In genomic region chr5:62592558-62592957, GRCh38 we compare ENCODE assay signal across 17 cellular contexts.
"Had no signal": no experiment of that assay in that cellular context is flagged by ENCODE, and none has a peak within 500 bp of the region (broad histone marks: within the 10 kb centered on the region; RNA-seq: fewer than 3 reads in every experiment).

No MANE protein-coding gene starts in this region.

- H3K4me1 ChIP-seq: ascending aorta had no signal

- H3K27me3 ChIP-seq: ascending aorta, cardiac muscle cell, heart left ventricle had no signal

- ATAC-seq: activated CD4-positive, alpha-beta T cell treated with anti-CD3 and anti-CD28 coated beads for 36 hours; activated CD8-positive, alpha-beta T cell treated with anti-CD3 and anti-CD28 coated beads for 36 hours; activated naive CD8-positive, alpha-beta T cell treated with anti-CD3 and anti-CD28 coated beads, Interleukin-2, amount 50 U/mL, for 24 hours; activated T-cell treated with anti-CD3 and anti-CD28 coated beads, Interleukin-2, amount 50 U/mL, for 72 hours; heart left ventricle; left lobe of liver had no signal

- H3K9me3 Mint-ChIP-seq: activated CD8-positive, alpha-beta T cell treated with anti-CD3 and anti-CD28 coated beads for 36 hours; activated naive CD8-positive, alpha-beta T cell treated with anti-CD3 and anti-CD28 coated beads, Interleukin-2, amount 50 U/mL, for 24 hours; nephron progenitor cell; stimulated activated naive CD8-positive, alpha-beta T cell treated with anti-CD3 and anti-CD28 coated beads, Interleukin-15, Interleukin-2, amounts not matched to agents 100 ng/mL and 50 ng/mL, for 24 hours had no signal

- H3K4me3 ChIP-seq: ascending aorta, cardiac muscle cell, heart left ventricle, thoracic aorta had no signal

- H3K27me3 Mint-ChIP-seq: activated CD4-positive, alpha-beta T cell treated with anti-CD3 and anti-CD28 coated beads for 36 hours; activated CD8-positive, alpha-beta T cell treated with anti-CD3 and anti-CD28 coated beads for 36 hours; activated naive CD8-positive, alpha-beta T cell treated with anti-CD3 and anti-CD28 coated beads, Interleukin-2, amount 50 U/mL, for 24 hours; stimulated activated naive CD8-positive, alpha-beta T cell treated with anti-CD3 and anti-CD28 coated beads, Interleukin-15, Interleukin-2, amounts not matched to agents 100 ng/mL and 50 ng/mL, for 24 hours had no signal

- H3K27ac Mint-ChIP-seq: activated CD4-positive, alpha-beta T cell treated with anti-CD3 and anti-CD28 coated beads for 36 hours; activated CD8-positive, alpha-beta T cell treated with anti-CD3 and anti-CD28 coated beads for 36 hours; activated naive CD8-positive, alpha-beta T cell treated with anti-CD3 and anti-CD28 coated beads, Interleukin-2, amount 50 U/mL, for 24 hours; activated T-cell treated with anti-CD3 and anti-CD28 coated beads, Interleukin-2, amount 50 U/mL, for 72 hours; stimulated activated naive CD8-positive, alpha-beta T cell treated with anti-CD3 and anti-CD28 coated beads, Interleukin-15, Interleukin-2, amounts not matched to agents 100 ng/mL and 50 ng/mL, for 24 hours had no signal

- H3K4me3 Mint-ChIP-seq: activated CD4-positive, alpha-beta T cell treated with anti-CD3 and anti-CD28 coated beads for 36 hours; activated CD8-positive, alpha-beta T cell treated with anti-CD3 and anti-CD28 coated beads for 36 hours; activated naive CD8-positive, alpha-beta T cell treated with anti-CD3 and anti-CD28 coated beads, Interleukin-2, amount 50 U/mL, for 24 hours; activated T-cell treated with anti-CD3 and anti-CD28 coated beads, Interleukin-2, amount 50 U/mL, for 72 hours; nephron progenitor cell; stimulated activated naive CD8-positive, alpha-beta T cell treated with anti-CD3 and anti-CD28 coated beads, Interleukin-15, Interleukin-2, amounts not matched to agents 100 ng/mL and 50 ng/mL, for 24 hours had no signal

- H3K27ac ChIP-seq: ascending aorta, cardiac muscle cell, heart left ventricle, thoracic aorta, VCaP had no signal

- DNase-seq: activated CD4-positive, alpha-beta T cell treated with anti-CD3 and anti-CD28 coated beads for 36 hours; activated CD8-positive, alpha-beta memory T cell treated with anti-CD3 and anti-CD28 coated beads, Interleukin-2, amount 50 U/mL, for 4 hours; activated CD8-positive, alpha-beta T cell treated with anti-CD3 and anti-CD28 coated beads for 36 hours; activated naive CD8-positive, alpha-beta T cell treated with anti-CD3 and anti-CD28 coated beads, Interleukin-2, amount 50 U/mL, for 24 hours; activated T-cell treated with anti-CD3 and anti-CD28 coated beads, Interleukin-2, amount 50 U/mL, for 72 hours; foreskin melanocyte; heart left ventricle; islet precursor cell; nephron progenitor cell; stimulated activated CD4-positive, alpha-beta T cell treated with anti-CD3 and anti-CD28 coated beads, Interleukin-2, amount 100 ng/mL, for 48 hours; T-helper 9 cell had no signal

- H3K4me1 Mint-ChIP-seq: activated CD4-positive, alpha-beta T cell treated with anti-CD3 and anti-CD28 coated beads for 36 hours; activated naive CD8-positive, alpha-beta T cell treated with anti-CD3 and anti-CD28 coated beads, Interleukin-2, amount 50 U/mL, for 24 hours; nephron progenitor cell had no signal

- H3K36me3 ChIP-seq: thoracic aorta had no signal

- H3K9me3 ChIP-seq: ascending aorta, heart left ventricle, thoracic aorta had no signal
